Comparison of ENCODE assay signal across 17 cellular contexts in the genomic region with DNA sequence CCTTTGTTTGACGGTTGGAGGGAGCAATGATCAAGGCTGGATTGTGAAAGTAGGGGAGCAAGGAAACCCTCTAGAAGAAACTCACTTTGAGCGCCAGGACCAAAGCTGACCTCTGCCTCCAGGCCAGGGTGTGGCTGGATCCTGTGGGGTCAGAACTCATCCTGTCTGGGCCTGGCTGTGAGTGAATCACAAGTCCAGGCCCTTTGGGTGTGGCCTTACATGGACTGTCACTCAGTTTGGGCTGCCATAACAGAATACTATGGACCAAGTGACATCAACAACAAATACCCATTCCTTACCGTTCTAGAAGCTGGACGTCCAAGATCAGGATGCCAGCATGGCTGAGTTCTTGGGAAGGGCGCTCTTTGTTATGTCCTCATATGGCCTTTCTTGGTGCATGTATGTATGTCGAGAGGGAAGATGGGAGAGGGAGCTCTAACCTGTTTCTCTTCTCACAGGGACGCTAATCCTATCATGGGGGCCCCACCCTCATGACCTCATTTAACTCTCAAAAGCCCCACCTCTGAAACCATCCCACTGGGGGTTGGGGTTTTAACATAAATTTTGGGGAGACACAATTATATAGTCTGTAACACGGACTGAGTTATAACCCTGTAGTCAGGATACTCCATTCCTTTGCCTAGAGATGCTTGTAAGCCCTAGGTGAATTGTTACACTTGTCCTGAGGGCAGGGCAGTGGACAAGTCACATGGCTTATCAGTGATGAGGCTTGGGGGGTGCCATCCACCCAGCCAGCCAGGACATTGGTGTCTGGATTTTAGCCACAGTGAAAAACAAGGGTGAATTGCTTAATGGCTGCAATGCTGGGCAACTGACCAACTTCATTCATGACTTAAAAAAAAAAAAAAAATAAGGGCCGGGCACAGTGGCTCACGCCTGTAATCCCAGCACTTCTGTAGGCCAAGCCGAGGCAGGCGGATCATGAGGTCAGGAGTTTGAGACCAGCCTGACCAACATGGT.
"Had no signal": no experiment of that assay in that cellular context is flagged by ENCODE, and none has a peak within 500 bp of the region (broad histone marks: within the 10 kb centered on the region; RNA-seq: fewer than 3 reads in every experiment).

No MANE protein-coding gene starts in this region.

- ATAC-seq: activated CD4-positive, CD25-positive, alpha-beta regulatory T cell treated with anti-CD3 and anti-CD28 coated beads, Interleukin-2, amount 50 U/mL, for 24 hours; gastrocnemius medialis; heart left ventricle; left cardiac atrium; naive thymus-derived CD4-positive, alpha-beta T cell; pancreas; stimulated activated naive CD8-positive, alpha-beta T cell treated with anti-CD3 and anti-CD28 coated beads, Interleukin-15, Interleukin-2, amounts not matched to agents 100 U/mL and 50 U/mL, for 24 hours had no signal

- DNase-seq: activated CD4-positive, alpha-beta T cell treated with anti-CD3 and anti-CD28 coated beads, Interleukin-2, amount 50 U/mL, for 1 hour; activated CD8-positive, alpha-beta memory T cell treated with anti-CD3 and anti-CD28 coated beads for 24 hours; activated naive CD8-positive, alpha-beta T cell treated with anti-CD3 and anti-CD28 coated beads, Interleukin-2, amount 10 ng/mL, durations not matched to agents 7 days and 5 days; aorta; dorsolateral prefrontal cortex; endodermal cell; erythroblast; gastrocnemius medialis; heart left ventricle; left cardiac atrium; mammary epithelial cell; naive thymus-derived CD4-positive, alpha-beta T cell; pancreas; stimulated activated CD4-positive, alpha-beta T cell treated with anti-CD3 and anti-CD28 coated beads, Interleukin-4, amount 100 ng/mL, for 4 hours; stimulated activated CD8-positive, alpha-beta memory T cell treated with anti-CD3 and anti-CD28 coated beads, Interleukin-4, amount 100 ng/mL, for 48 hours; stimulated activated naive CD8-positive, alpha-beta T cell treated with anti-CD3 and anti-CD28 coated beads, Interleukin-15, Interleukin-2, amounts not matched to agents 100 U/mL and 50 U/mL, for 24 hours had no signal
